In genomic region chr6:53294095-53294494, GRCh38 we compare ENCODE assay signal across 9 cellular contexts.
DNase-seq lines count a peak whose midpoint lies in the region; ATAC-seq, FAIRE-seq and TF ChIP-seq lines count a peak whose summit lies in the region.
"Had no signal": no experiment of that assay in that cellular context is flagged by ENCODE, and none has a peak within 500 bp of the region (broad histone marks: within the 10 kb centered on the region; RNA-seq: fewer than 3 reads in every experiment).

No MANE protein-coding gene starts in this region.

- ATAC-seq in GM21526 (IDR thresholded peaks at IDR 0.05; ENCODE audit: low FRiP score, unreplicated experiment) (no peak), HG02852 (IDR thresholded peaks at IDR 0.05; ENCODE audit: unreplicated experiment) (no peak), GM21576 (IDR thresholded peaks at IDR 0.05; ENCODE audit: unreplicated experiment) (no peak)

- no peak overlapping the region for H3K9ac ChIP-seq in SU-DHL-6 (ENCODE audit: low read length)

- H3K79me2 ChIP-seq in SU-DHL-6 (ENCODE audit: insufficient read depth, low read length) = peaks cover 61% of the 10 kb centered on the region

- H3K4me3 ChIP-seq in AG10803 (ENCODE audit: low read length) = no peak overlapping the region
- H3K4me3 ChIP-seq in SU-DHL-6 (ENCODE audit: insufficient read depth, low read length, poor library complexity, severe bottlenecking) = no peak overlapping the region

- peak; percentile 24 for FAIRE-seq in GM18507 (lab: Jason Lieb, UNC)

- no peaks in the 10 kb centered on the region for H3K9me3 ChIP-seq in SU-DHL-6 (ENCODE audit: insufficient read depth, low read length)

- H3K27me3 ChIP-seq in SU-DHL-6 (ENCODE audit: low read length) = no peaks in the 10 kb centered on the region

- no peak overlapping the region for H3K4me2 ChIP-seq in SU-DHL-6 (ENCODE audit: low read depth, low read length, poor library complexity, severe bottlenecking)

- H3K27ac ChIP-seq in SU-DHL-6 (ENCODE audit: low read depth, low read length) = no peak overlapping the region

- peaks cover 26% of the 10 kb centered on the region for H4K20me1 ChIP-seq in SU-DHL-6 (ENCODE audit: low read depth, low read length)

- DNase-seq in AG10803 (ENCODE audit: low read depth) = peak; percentile 29
- no peak for DNase-seq in GM18507 (ENCODE audit: extremely low spot score, insufficient read length, low read depth)
- peak; percentile 67 for DNase-seq in islet precursor cell
- no peak for DNase-seq in retina
- DNase-seq: GOT3 had no signal

- no peak overlapping the region for H2AFZ ChIP-seq in SU-DHL-6 (ENCODE audit: low read depth, low read length, severe bottlenecking)

- H3K9me2 ChIP-seq in SU-DHL-6 (replicated peaks; ENCODE audit: insufficient read depth, low read length) = no peaks in the 10 kb centered on the region

- TF ChIP-seq CTCF in AG10803 (conservative IDR thresholded peaks at IDR 0.05; ENCODE audit: low read length) (peak; percentile 56), SU-DHL-6 (IDR thresholded peaks at IDR 0.05; ENCODE audit: insufficient read depth, low read length, poor library complexity, severe bottlenecking) (peak; percentile 81)

- H3F3A ChIP-seq in SU-DHL-6 (ENCODE audit: insufficient read depth) = peaks cover 23% of the 10 kb centered on the region; the same call in 1 of the 2 replicates

- H3K36me3 ChIP-seq in SU-DHL-6 (ENCODE audit: low read length) = peaks cover 33% of the 10 kb centered on the region

Comparison
In these comparisons a context has a peak if more than half of its experiments do, and no peak if none do; other contexts are left out.
1. DNase-seq: peak in AG10803 (single experiment) and islet precursor cell (single experiment); none in GM18507 (single experiment) and retina (single experiment).